In genomic region chr13:32432856-32433255, GRCh38 we compare ENCODE assay signal across 1 cellular context.
TF ChIP-seq lines count a peak whose summit lies in the region.

No MANE protein-coding gene starts in this region.

TF ChIP-seq in HepG2, 621 proteins besides CTCF, POLR2A, EP300 and RAD21:
- no peak for TF ChIP-seq CCDC6 (CRISPR knock-in tag; IDR thresholded peaks at IDR 0.05)
- TF ChIP-seq ZNF768 (CRISPR knock-in tag; IDR thresholded peaks at IDR 0.05) = no peak
- TF ChIP-seq ZNF484 (CRISPR knock-in tag; IDR thresholded peaks at IDR 0.05; ENCODE audit: borderline replicate concordance, low read depth) = no peak
- TF ChIP-seq TCF7L2 (IDR thresholded peaks at IDR 0.05; ENCODE audit: low read depth, low read length) = no peak
- peak; percentile 46; the same call in 1 of the 2 replicates for TF ChIP-seq ETV5 (CRISPR knock-in tag; IDR thresholded peaks at IDR 0.05; ENCODE audit: borderline replicate concordance)
- no peak for TF ChIP-seq ZNF224 (CRISPR knock-in tag; IDR thresholded peaks at IDR 0.05)
- no peak for TF ChIP-seq ATAD3A (CRISPR knock-in tag; IDR thresholded peaks at IDR 0.05)
- TF ChIP-seq SAP130 (CRISPR knock-in tag; IDR thresholded peaks at IDR 0.05; ENCODE audit: low read depth) = peak; percentile 48; the same call in 1 of the 2 replicates
- 0 out of 2 replicates have a peak, but pooled peaks have one; percentile 15 for TF ChIP-seq GATAD2A (CRISPR knock-in tag; IDR thresholded peaks at IDR 0.05)
- no peak for TF ChIP-seq ZNF550 (CRISPR knock-in tag; IDR thresholded peaks at IDR 0.05; ENCODE audit: borderline replicate concordance)
- no peak for TF ChIP-seq ZNF713 (CRISPR knock-in tag; IDR thresholded peaks at IDR 0.05)
- no peak for TF ChIP-seq CHD2 (IDR thresholded peaks at IDR 0.05; ENCODE audit: low read depth, low read length)
- TF ChIP-seq CAMTA2 (CRISPR knock-in tag; IDR thresholded peaks at IDR 0.05; ENCODE audit: borderline replicate concordance) = no peak
- no peak for TF ChIP-seq ZNF264 (CRISPR knock-in tag; IDR thresholded peaks at IDR 0.05)
- TF ChIP-seq RARG (CRISPR knock-in tag; IDR thresholded peaks at IDR 0.05; ENCODE audit: low read depth) = no peak
- TF ChIP-seq, protein P1, sequence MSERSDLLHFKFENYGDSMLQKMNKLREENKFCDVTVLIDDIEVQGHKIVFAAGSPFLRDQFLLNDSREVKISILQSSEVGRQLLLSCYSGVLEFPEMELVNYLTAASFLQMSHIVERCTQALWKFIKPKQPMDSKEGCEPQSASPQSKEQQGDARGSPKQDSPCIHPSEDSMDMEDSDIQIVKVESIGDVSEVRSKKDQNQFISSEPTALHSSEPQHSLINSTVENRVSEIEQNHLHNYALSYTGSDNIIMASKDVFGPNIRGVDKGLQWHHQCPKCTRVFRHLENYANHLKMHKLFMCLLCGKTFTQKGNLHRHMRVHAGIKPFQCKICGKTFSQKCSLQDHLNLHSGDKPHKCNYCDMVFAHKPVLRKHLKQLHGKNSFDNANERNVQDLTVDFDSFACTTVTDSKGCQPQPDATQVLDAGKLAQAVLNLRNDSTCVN (CRISPR knock-in tag; IDR thresholded peaks at IDR 0.05; ENCODE audit: borderline replicate concordance) = no peak
- TF ChIP-seq SMAD3 (CRISPR knock-in tag; IDR thresholded peaks at IDR 0.05) = no peak
- no peak for TF ChIP-seq ZBTB20 (CRISPR knock-in tag; IDR thresholded peaks at IDR 0.05; ENCODE audit: borderline replicate concordance, low read depth)
- TF ChIP-seq PAX8 (CRISPR knock-in tag; IDR thresholded peaks at IDR 0.05; ENCODE audit: borderline replicate concordance) = no peak
- TF ChIP-seq ZFP37 (CRISPR knock-in tag; IDR thresholded peaks at IDR 0.05; ENCODE audit: borderline replicate concordance) = no peak
- TF ChIP-seq ZNF709 (CRISPR knock-in tag; IDR thresholded peaks at IDR 0.05) = no peak
- no peak for TF ChIP-seq ZFP90 (CRISPR knock-in tag; IDR thresholded peaks at IDR 0.05; ENCODE audit: borderline replicate concordance)
- 0 out of 2 replicates have a peak, but pooled peaks have one; percentile 21 for TF ChIP-seq TFE3 (CRISPR knock-in tag; IDR thresholded peaks at IDR 0.05)
